In genomic region chr3:52274781-52275180, GRCh38 we compare ENCODE assay signal across 8 cellular contexts. TPM values are rescaled to one million over a fixed set of nuclear protein-coding genes. Genes with fewer than 3 reads are reported as not detected.
DNase-seq lines count a peak whose midpoint lies in the region; ATAC-seq and TF ChIP-seq lines count a peak whose summit lies in the region.
"Not testable (repeated sequence)": the region's sequence is repeated elsewhere in the genome, so short reads cannot be mapped to it uniquely, and the experiment has no call there.

No MANE protein-coding gene starts in this region.

- POLR2A ChIA-PET in naive thymus-derived CD8-positive, alpha-beta T cell (lab: Charles Lee) = interaction anchor here (0.9 to 21.1 kb wide), 5 partner anchors 7 to 65 kb away, joined by 4 to 1841 read pairs (median 7); partner anchors contain the start of genes GLYCTK, PPM1M, TLR9 and TWF2

- peaks cover 83% of the 10 kb centered on the region for H3K79me2 ChIP-seq in GM23338 (replicated peaks; ENCODE audit: insufficient read depth)

- H3K9me3 Mint-ChIP-seq in GM23338; activated T-cell treated with anti-CD3 and anti-CD28 coated beads, Interleukin-2, amount 50 U/mL, for 4 hours; activated naive CD8-positive, alpha-beta T cell treated with anti-CD3 and anti-CD28 coated beads, Interleukin-2, amount 50 U/mL, for 24 hours; naive thymus-derived CD8-positive, alpha-beta T cell; stimulated activated effector memory CD8-positive, alpha-beta T cell treated with anti-CD3 and anti-CD28 coated beads, Interleukin-12 subunit alpha, Interleukin-12 subunit beta, amount 100 ng/mL, for 72 hours: not testable (repeated sequence)

- ATAC-seq in GM23338; activated T-cell treated with anti-CD3 and anti-CD28 coated beads, Interleukin-2, amount 50 U/mL, for 4 hours; activated naive CD8-positive, alpha-beta T cell treated with anti-CD3 and anti-CD28 coated beads, Interleukin-2, amount 50 U/mL, for 24 hours; gastroesophageal sphincter; naive thymus-derived CD8-positive, alpha-beta T cell; stimulated activated effector memory CD8-positive, alpha-beta T cell treated with anti-CD3 and anti-CD28 coated beads, Interleukin-12 subunit alpha, Interleukin-12 subunit beta, amount 100 ng/mL, for 72 hours: not testable (repeated sequence)

- not testable (repeated sequence) for H3K9me3 ChIP-seq in gastroesophageal sphincter

- not testable (repeated sequence) for H3K9me2 ChIP-seq in GM23338 (ENCODE audit: insufficient read depth)

- H3K4me1 Mint-ChIP-seq in GM23338 = peaks cover 16% of the 10 kb centered on the region
- H3K4me1 Mint-ChIP-seq in activated T-cell treated with anti-CD3 and anti-CD28 coated beads, Interleukin-2, amount 50 U/mL, for 4 hours (ENCODE audit: low read depth) = peaks cover 66% of the 10 kb centered on the region
- peaks cover 86% of the 10 kb centered on the region for H3K4me1 Mint-ChIP-seq in activated naive CD8-positive, alpha-beta T cell treated with anti-CD3 and anti-CD28 coated beads, Interleukin-2, amount 50 U/mL, for 24 hours
- peaks cover 36 to 89% (median 70%) of the 10 kb centered on the region in 4 donors for H3K4me1 Mint-ChIP-seq in naive thymus-derived CD8-positive, alpha-beta T cell
- H3K4me1 Mint-ChIP-seq in stimulated activated effector memory CD8-positive, alpha-beta T cell treated with anti-CD3 and anti-CD28 coated beads, Interleukin-12 subunit alpha, Interleukin-12 subunit beta, amount 100 ng/mL, for 72 hours = peaks cover 64% of the 10 kb centered on the region

- peaks cover 78% of the 10 kb centered on the region for H4K20me1 ChIP-seq in GM23338 (replicated peaks; ENCODE audit: insufficient read depth)

- H3K27ac ChIP-seq in 22Rv1 (peak overlapping the region; percentile 97), GM23338 (ENCODE audit: low read depth) (0 out of 2 replicates have a peak overlapping the region, but pooled peaks have one; percentile 20), VCaP (peak overlapping the region; percentile 100; the same call in 1 of the 2 replicates), gastroesophageal sphincter (peak overlapping the region; percentile 65 to 97 (median 94))

- H3K4me3 ChIP-seq in GM23338, gastroesophageal sphincter: not testable (repeated sequence)

- WGBS in gastroesophageal sphincter (ENCODE audit: low coverage in 1 of 2), 2 donors = 81 to 91% methylated on average over 6 to 9 of the region's 18 CpGs

- H3K27me3 Mint-ChIP-seq in GM23338 (ENCODE audit: insufficient read depth, low read depth, poor library complexity) = peaks cover 11% of the 10 kb centered on the region
- H3K27me3 Mint-ChIP-seq in activated T-cell treated with anti-CD3 and anti-CD28 coated beads, Interleukin-2, amount 50 U/mL, for 4 hours (ENCODE audit: low read depth); activated naive CD8-positive, alpha-beta T cell treated with anti-CD3 and anti-CD28 coated beads, Interleukin-2, amount 50 U/mL, for 24 hours; naive thymus-derived CD8-positive, alpha-beta T cell: not testable (repeated sequence)

- TF ChIP-seq POLR2A in gastroesophageal sphincter (IDR thresholded peaks at IDR 0.05) = not testable (repeated sequence)

- TF ChIP-seq CTCF in 22Rv1 (IDR thresholded peaks at IDR 0.05); GM23338 (conservative IDR thresholded peaks at IDR 0.05; ENCODE audit: low read depth in 2 of 2); VCaP (conservative IDR thresholded peaks at IDR 0.05); gastroesophageal sphincter (IDR thresholded peaks at IDR 0.05): not testable (repeated sequence)

- not testable (repeated sequence) for H3K36me3 ChIP-seq in GM23338 (ENCODE audit: insufficient read depth)
- peaks cover 0 to 13% of the 10 kb centered on the region in 2 donors for H3K36me3 ChIP-seq in gastroesophageal sphincter

- not testable (repeated sequence) for H3K4me3 Mint-ChIP-seq in GM23338
- H3K4me3 Mint-ChIP-seq in activated T-cell treated with anti-CD3 and anti-CD28 coated beads, Interleukin-2, amount 50 U/mL, for 4 hours = peak overlapping the region; percentile 95
- H3K4me3 Mint-ChIP-seq in activated naive CD8-positive, alpha-beta T cell treated with anti-CD3 and anti-CD28 coated beads, Interleukin-2, amount 50 U/mL, for 24 hours = peak overlapping the region; percentile 95
- peak overlapping the region; percentile 92 to 100 (median 96) for H3K4me3 Mint-ChIP-seq in naive thymus-derived CD8-positive, alpha-beta T cell
- peak overlapping the region; percentile 82 for H3K4me3 Mint-ChIP-seq in stimulated activated effector memory CD8-positive, alpha-beta T cell treated with anti-CD3 and anti-CD28 coated beads, Interleukin-12 subunit alpha, Interleukin-12 subunit beta, amount 100 ng/mL, for 72 hours

- H3K27ac Mint-ChIP-seq in GM23338 = not testable (repeated sequence)
- peak overlapping the region; percentile 95 for H3K27ac Mint-ChIP-seq in activated naive CD8-positive, alpha-beta T cell treated with anti-CD3 and anti-CD28 coated beads, Interleukin-2, amount 50 U/mL, for 24 hours
- H3K27ac Mint-ChIP-seq in naive thymus-derived CD8-positive, alpha-beta T cell = peak overlapping the region; percentile 91 to 99 (median 97)
- H3K27ac Mint-ChIP-seq in stimulated activated effector memory CD8-positive, alpha-beta T cell treated with anti-CD3 and anti-CD28 coated beads, Interleukin-12 subunit alpha, Interleukin-12 subunit beta, amount 100 ng/mL, for 72 hours = peak overlapping the region; percentile 94

- H3K4me1 ChIP-seq in GM23338 (ENCODE audit: insufficient read depth) (peaks cover 21% of the 10 kb centered on the region), gastroesophageal sphincter (peaks cover 4 to 84% (median 41%) of the 10 kb centered on the region in 3 donors)

- H3F3A ChIP-seq in GM23338 (replicated peaks; ENCODE audit: low read depth) = peaks cover 11% of the 10 kb centered on the region; the same call in 1 of the 2 replicates

- not testable (repeated sequence) for DNase-seq in GM23338 (ENCODE audit: low spot score); activated T-cell treated with anti-CD3 and anti-CD28 coated beads, Interleukin-2, amount 50 U/mL, for 4 hours; activated naive CD8-positive, alpha-beta T cell treated with anti-CD3 and anti-CD28 coated beads, Interleukin-2, amount 50 U/mL, for 24 hours; naive thymus-derived CD8-positive, alpha-beta T cell; stimulated activated effector memory CD8-positive, alpha-beta T cell treated with anti-CD3 and anti-CD28 coated beads, Interleukin-12 subunit alpha, Interleukin-12 subunit beta, amount 100 ng/mL, for 72 hours (ENCODE audit: low spot score in 2 of 2)

- H2AFZ ChIP-seq in GM23338 = not testable (repeated sequence)

- H3K36me3 Mint-ChIP-seq in GM23338 (ENCODE audit: low read depth) = peaks cover 52% of the 10 kb centered on the region
- H3K36me3 Mint-ChIP-seq in activated T-cell treated with anti-CD3 and anti-CD28 coated beads, Interleukin-2, amount 50 U/mL, for 4 hours (ENCODE audit: insufficient read depth) = peaks cover 39% of the 10 kb centered on the region
- H3K36me3 Mint-ChIP-seq in activated naive CD8-positive, alpha-beta T cell treated with anti-CD3 and anti-CD28 coated beads, Interleukin-2, amount 50 U/mL, for 24 hours (ENCODE audit: low read depth) = peaks cover 75% of the 10 kb centered on the region
- H3K36me3 Mint-ChIP-seq in naive thymus-derived CD8-positive, alpha-beta T cell = peaks cover 18 to 64% (median 32%) of the 10 kb centered on the region in 3 donors
- H3K36me3 Mint-ChIP-seq in stimulated activated effector memory CD8-positive, alpha-beta T cell treated with anti-CD3 and anti-CD28 coated beads, Interleukin-12 subunit alpha, Interleukin-12 subunit beta, amount 100 ng/mL, for 72 hours = peaks cover 100% of the 10 kb centered on the region

- not testable (repeated sequence) for H3K27me3 ChIP-seq in GM23338 (ENCODE audit: insufficient read depth); gastroesophageal sphincter

- TF ChIP-seq EP300 in gastroesophageal sphincter (IDR thresholded peaks at IDR 0.05) = not testable (repeated sequence)

- H3K4me2 ChIP-seq in GM23338 = peak overlapping the region; percentile 16; the same call in 1 of the 2 replicates

RNA-seq across cellular contexts. Expression of gene WDR82, which starts 3.7 kb away (rescaled TPM):
- total RNA-seq in GM23338 (2014; rRNA removed; shearing (Covaris generic)) = 69.8 and 71.8 TPM in 2 replicates
- polyA plus RNA-seq in GM23338 (2016; fragmentation: Nextera tagmentation; extraction: Ambion mirVana) = 25.2 and 31.2 TPM in 2 replicates
- 100 to 1,000 TPM; 107 to 119 (median 115) TPM for total RNA-seq in activated T-cell treated with anti-CD3 and anti-CD28 coated beads, Interleukin-2, amount 50 U/mL, for 4 hours
- total RNA-seq in gastroesophageal sphincter = 10 to 100 TPM; 63.7 to 92.0 (median 86.7) TPM
- 100 to 1,000 TPM; 190 to 191 TPM for total RNA-seq in naive thymus-derived CD8-positive, alpha-beta T cell
- polyA plus RNA-seq in naive thymus-derived CD8-positive, alpha-beta T cell = 100 to 1,000 TPM; 136 to 172 (median 146) TPM

RNA-seq across cellular contexts. Expression of gene GLYCTK, which starts 12.8 kb away (rescaled TPM):
- 7.5 and 8.3 TPM in 2 replicates for total RNA-seq in GM23338 (2014; rRNA removed; shearing (Covaris generic))
- polyA plus RNA-seq in GM23338 (2016; fragmentation: Nextera tagmentation; extraction: Ambion mirVana) = 3.0 and 3.8 TPM in 2 replicates
- total RNA-seq in activated T-cell treated with anti-CD3 and anti-CD28 coated beads, Interleukin-2, amount 50 U/mL, for 4 hours = 10 to 100 TPM; 13.0 to 15.5 (median 13.3) TPM
- total RNA-seq in gastroesophageal sphincter = 1 to 10 TPM; 2.6 to 7.7 (median 3.1) TPM
- 10 to 100 TPM; 39.9 to 41.5 TPM for total RNA-seq in naive thymus-derived CD8-positive, alpha-beta T cell
- 10 to 100 TPM in 1 of 3 donors, 1 to 10 TPM in 2; 6.4 to 10.4 (median 7.6) TPM for polyA plus RNA-seq in naive thymus-derived CD8-positive, alpha-beta T cell

RNA-seq across cellular contexts. Expression of gene PPM1M, which starts 29.2 kb away (rescaled TPM):
- 1.8 and 4.0 TPM in 2 replicates for total RNA-seq in GM23338 (2014; rRNA removed; shearing (Covaris generic))
- 2.2 and 2.8 TPM in 2 replicates for polyA plus RNA-seq in GM23338 (2016; fragmentation: Nextera tagmentation; extraction: Ambion mirVana)
- 10 to 100 TPM; 26.6 to 40.0 (median 39.7) TPM for total RNA-seq in activated T-cell treated with anti-CD3 and anti-CD28 coated beads, Interleukin-2, amount 50 U/mL, for 4 hours
- total RNA-seq in gastroesophageal sphincter = 10 to 100 TPM; 20.3 to 36.6 (median 29.9) TPM
- total RNA-seq in naive thymus-derived CD8-positive, alpha-beta T cell = 100 to 1,000 TPM; 108 to 114 TPM
- polyA plus RNA-seq in naive thymus-derived CD8-positive, alpha-beta T cell = 100 to 1,000 TPM in 2 of 3 donors, 10 to 100 TPM in 1; 68.0 to 172 (median 106) TPM

RNA-seq across cellular contexts. Expression of gene TWF2, which starts 35.8 kb away (rescaled TPM):
- 120 and 123 TPM in 2 replicates for total RNA-seq in GM23338 (2014; rRNA removed; shearing (Covaris generic))
- 38.6 and 38.9 TPM in 2 replicates for polyA plus RNA-seq in GM23338 (2016; fragmentation: Nextera tagmentation; extraction: Ambion mirVana)
- total RNA-seq in activated T-cell treated with anti-CD3 and anti-CD28 coated beads, Interleukin-2, amount 50 U/mL, for 4 hours = 10 to 100 TPM; 69.7 to 76.5 (median 72.8) TPM
- 10 to 100 TPM; 46.8 to 79.5 (median 69.2) TPM for total RNA-seq in gastroesophageal sphincter
- 10 to 100 TPM; 77.2 to 77.6 TPM for total RNA-seq in naive thymus-derived CD8-positive, alpha-beta T cell
- polyA plus RNA-seq in naive thymus-derived CD8-positive, alpha-beta T cell = 100 to 1,000 TPM; 112 to 171 (median 142) TPM

RNA-seq across cellular contexts. Expression of gene DNAH1, which starts 41.3 kb away (rescaled TPM):
- total RNA-seq in GM23338 (2014; rRNA removed; shearing (Covaris generic)) = 0.35 and 1.8 TPM in 2 replicates
- polyA plus RNA-seq in GM23338 (2016; fragmentation: Nextera tagmentation; extraction: Ambion mirVana) = 0.17 and 0.81 TPM in 2 replicates
- 1 to 10 TPM; 6.4 to 8.4 (median 6.6) TPM for total RNA-seq in activated T-cell treated with anti-CD3 and anti-CD28 coated beads, Interleukin-2, amount 50 U/mL, for 4 hours
- 1 to 10 TPM; 3.2 to 8.1 (median 6.2) TPM for total RNA-seq in gastroesophageal sphincter
- total RNA-seq in naive thymus-derived CD8-positive, alpha-beta T cell = 10 to 100 TPM; 39.4 to 41.4 TPM
- polyA plus RNA-seq in naive thymus-derived CD8-positive, alpha-beta T cell = 1 to 10 TPM in 2 of 3 donors, under 1 TPM in 1; 0.21 to 1.3 (median 1.1) TPM

Comparison
In these comparisons a context has a peak if more than half of its experiments do, and no peak if none do; other contexts are left out.
1. H3K27ac ChIP-seq: peak in every context shown above with its lines; median percentile 100 in VCaP; 97 in 22Rv1; 94 in gastroesophageal sphincter; 20 in GM23338.